Comparison of ENCODE assay signal across 21 cellular contexts in genomic region chr21:14916676-14917141, GRCh38.
DNase-seq lines count a peak whose midpoint lies in the region; ATAC-seq and TF ChIP-seq lines count a peak whose summit lies in the region.
"Had no signal": no experiment of that assay in that cellular context is flagged by ENCODE, and none has a peak within 500 bp of the region (broad histone marks: within the 10 kb centered on the region; RNA-seq: fewer than 3 reads in every experiment).

No MANE protein-coding gene starts in this region.

- H3K36me3 ChIP-seq in GM23338 (ENCODE audit: insufficient read depth) (no peaks in the 10 kb centered on the region), prostate gland (no peaks in the 10 kb centered on the region), testis (ENCODE audit: low read depth, missing control alignments) (no peaks in the 10 kb centered on the region), H7 (replicated peaks; ENCODE audit: control insufficient read depth, insufficient read depth, low read length) (no peaks in the 10 kb centered on the region)
- H3K36me3 ChIP-seq: BE2C, colonic mucosa, tibial nerve had no signal

- TF ChIP-seq POLR2A in prostate gland (IDR thresholded peaks at IDR 0.05) (no peak), testis (IDR thresholded peaks at IDR 0.05) (no peak)

- peaks cover 53% of the 10 kb centered on the region for H3K4me1 Mint-ChIP-seq in GM23338

- TF ChIP-seq CTCF in GM23338 (conservative IDR thresholded peaks at IDR 0.05; ENCODE audit: low read depth in 2 of 2), result no peak
- TF ChIP-seq CTCF in prostate gland (IDR thresholded peaks at IDR 0.05), result no peak
- TF ChIP-seq CTCF in testis (IDR thresholded peaks at IDR 0.05), result no peak

- no peaks in the 10 kb centered on the region for H3K36me3 Mint-ChIP-seq in GM23338 (ENCODE audit: low read depth)
- H3K36me3 Mint-ChIP-seq: activated naive CD8-positive, alpha-beta T cell; immature natural killer cell had no signal

- peak; percentile 80 for DNase-seq in GM23338 (ENCODE audit: low spot score)
- DNase-seq in astrocyte of the hippocampus (ENCODE audit: low read depth, low spot score), result peak; percentile 24
- DNase-seq in iPS DF 19.7 (ENCODE audit: low read depth, low spot score), result peak; percentile 30
- no peak for DNase-seq in prostate gland (ENCODE audit: low spot score)
- DNase-seq in testis, result no peak
- no peak for DNase-seq in NCI-H446 treated with DMSO at 0.1 percent for 48 hours (lab: John Stamatoyannopoulos, UW)
- DNase-seq in H7, result no peak
- no peak for DNase-seq in SIG-M5 (lab: John Stamatoyannopoulos, UW)
- DNase-seq: BE2C; colonic mucosa; DND-41; immature natural killer cell; NCI-H1048; NCI-H345; OCI-M1; psoas muscle; stimulated activated CD4-positive, alpha-beta T cell treated with anti-CD3 and anti-CD28 coated beads, Interleukin-2, amount 100 ng/mL, for 24 hours; SW 1271 had no signal

- no peaks in the 10 kb centered on the region for H3F3A ChIP-seq in GM23338 (replicated peaks; ENCODE audit: low read depth)

- peaks cover 1% of the 10 kb centered on the region for H3K27me3 Mint-ChIP-seq in GM23338 (ENCODE audit: insufficient read depth, low read depth, poor library complexity)

- H3K4me3 Mint-ChIP-seq in GM23338, result peak overlapping the region; percentile 44; the same call in 1 of the 3 replicates
- H3K4me3 Mint-ChIP-seq: activated naive CD8-positive, alpha-beta T cell; immature natural killer cell had no signal

- H3K4me1 ChIP-seq in GM23338 (ENCODE audit: insufficient read depth) (peaks cover 29% of the 10 kb centered on the region), prostate gland (replicated peaks) (peaks cover 3% of the 10 kb centered on the region), testis (no peaks in the 10 kb centered on the region)
- H3K4me1 ChIP-seq: colonic mucosa, psoas muscle had no signal

- WGBS in prostate gland, result 57% methylated on average over 3 of the region's 3 CpGs
- WGBS in testis, 2 donors, result 68 to 90% methylated on average over 3 of the region's 3 CpGs

- ATAC-seq in GM23338, result peak; percentile 77
- ATAC-seq: activated CD4-positive, CD25-positive, alpha-beta regulatory T cell treated with anti-CD3 and anti-CD28 coated beads, Interleukin-2, amount 50 U/mL, for 24 hours; psoas muscle had no signal

- H3K4me2 ChIP-seq in GM23338, result peak overlapping the region; percentile 2; the same call in 1 of the 2 replicates

- no peaks in the 10 kb centered on the region for H3K27me3 ChIP-seq in GM23338 (ENCODE audit: insufficient read depth)
- H3K27me3 ChIP-seq in prostate gland (replicated peaks; ENCODE audit: insufficient read depth), result no peaks in the 10 kb centered on the region
- H3K27me3 ChIP-seq in testis, result no peaks in the 10 kb centered on the region
- no peaks in the 10 kb centered on the region for H3K27me3 ChIP-seq in H7 (ENCODE audit: control insufficient read depth, insufficient read depth, low read length)
- H3K27me3 ChIP-seq: BE2C, colonic mucosa, tibial nerve had no signal

- no peak overlapping the region for H2AFZ ChIP-seq in GM23338

- no peaks in the 10 kb centered on the region; the same call in 2 of the 3 replicates for H3K9me3 Mint-ChIP-seq in GM23338

- H3K9me3 ChIP-seq in prostate gland, result no peaks in the 10 kb centered on the region
- no peaks in the 10 kb centered on the region for H3K9me3 ChIP-seq in testis
- H3K9me3 ChIP-seq: BE2C, colonic mucosa, psoas muscle, tibial nerve had no signal

- H3K27ac Mint-ChIP-seq in GM23338, result peak overlapping the region; percentile 98
- H3K27ac Mint-ChIP-seq: activated naive CD8-positive, alpha-beta T cell; immature natural killer cell had no signal

- no peaks in the 10 kb centered on the region for H4K20me1 ChIP-seq in GM23338 (replicated peaks; ENCODE audit: insufficient read depth)

- H3K79me2 ChIP-seq in GM23338 (replicated peaks; ENCODE audit: insufficient read depth), result no peaks in the 10 kb centered on the region

- H3K4me3 ChIP-seq in GM23338, result no peak overlapping the region
- no peak overlapping the region for H3K4me3 ChIP-seq in prostate gland
- no peak overlapping the region for H3K4me3 ChIP-seq in testis
- H3K4me3 ChIP-seq in H7 (ENCODE audit: insufficient read depth, low read depth, low read length), result no peak overlapping the region
- H3K4me3 ChIP-seq: colonic mucosa, psoas muscle, tibial nerve had no signal

- no peaks in the 10 kb centered on the region for H3K9me2 ChIP-seq in GM23338 (ENCODE audit: insufficient read depth)

- H3K27ac ChIP-seq in GM23338 (ENCODE audit: low read depth), result peak overlapping the region; percentile 57
- peak overlapping the region; percentile 45 to 47 for H3K27ac ChIP-seq in prostate gland
- no peak overlapping the region for H3K27ac ChIP-seq in testis
- H3K27ac ChIP-seq: colonic mucosa, psoas muscle, tibial nerve had no signal

- intact Hi-C loops in prostate gland (cut with DNase I), result no loop called here
- intact Hi-C loops in testis (cut with DNase I; ENCODE audit: low total_unique reads), result no loop called here

TF ChIP-seq in GM23338, 12 proteins besides CTCF, POLR2A, EP300 and RAD21:
- TF ChIP-seq ZNF331 (CRISPR knock-in tag; IDR thresholded peaks at IDR 0.05; ENCODE audit: low read depth) (no peak), JUNB (IDR thresholded peaks at IDR 0.05; ENCODE audit: unreplicated experiment) (no peak), STAT1 (IDR thresholded peaks at IDR 0.05; ENCODE audit: unreplicated experiment) (no peak), NANOG (IDR thresholded peaks at IDR 0.05; ENCODE audit: borderline replicate concordance) (no peak), EZH2 (IDR thresholded peaks at IDR 0.05; ENCODE audit: low read depth, unreplicated experiment) (no peak), CREB1 (CRISPR knock-in tag; IDR thresholded peaks at IDR 0.05; ENCODE audit: low read depth) (peak; percentile 43; the same call in 1 of the 2 replicates), EZH2phosphoT487 (IDR thresholded peaks at IDR 0.05; ENCODE audit: unreplicated experiment) (no peak)

Comparison
In these comparisons a context has a peak if more than half of its experiments do, and no peak if none do; other contexts are left out.
1. DNase-seq: peak in GM23338 (single experiment), astrocyte of the hippocampus (single experiment) and iPS DF 19.7 (single experiment); none in prostate gland (single experiment), testis (single experiment), NCI-H446 treated with DMSO at 0.1 percent for 48 hours (single experiment), H7 (single experiment) and SIG-M5 (single experiment).
2. H3K27ac ChIP-seq: peak in GM23338 (single experiment) and prostate gland (2 of 2); none in testis (0 of 2).